13 cellular contexts compared by ENCODE assay signal in genomic region chrX:72127332-72127731, GRCh38. TPM values are rescaled to one million over a fixed set of nuclear protein-coding genes. Genes with fewer than 3 reads are reported as not detected.
DNase-seq lines count a peak whose midpoint lies in the region; ATAC-seq and TF ChIP-seq lines count a peak whose summit lies in the region.
"Had no signal": no experiment of that assay in that cellular context is flagged by ENCODE, and none has a peak within 500 bp of the region (broad histone marks: within the 10 kb centered on the region; RNA-seq: fewer than 3 reads in every experiment).

No MANE protein-coding gene starts in this region.

- no peaks in the 10 kb centered on the region for H3F3A ChIP-seq in neural cell (ENCODE audit: insufficient read depth, low read length, poor library complexity, severe bottlenecking)

- intact Hi-C loops in mammary epithelial cell (cut with micrococcal nuclease) (loop anchor here (2.0 to 5.0 kb wide), 2 partner anchors 53 to 255 kb away; partner anchors contain the start of gene PIN4), MCF 10A (cut with micrococcal nuclease) (no loop called here), A673 (cut with micrococcal nuclease; ENCODE audit: unreplicated experiment) (no loop called here)

- H3K27ac ChIP-seq in mammary epithelial cell (ENCODE audit: insufficient read depth, low read depth, low read length) (no peak overlapping the region), gastroesophageal sphincter (peak overlapping the region in 3 of 4 donors; percentile 79 to 80 (median 80)), neural cell (ENCODE audit: low read length) (peak overlapping the region; percentile 37), A673 (ENCODE audit: low read depth, low read length, poor library complexity, severe bottlenecking) (no peak overlapping the region)
- H3K27ac ChIP-seq: RWPE1, SJCRH30 had no signal

- peaks cover 10% of the 10 kb centered on the region for H3K4me1 Mint-ChIP-seq in MCF 10A (ENCODE audit: insufficient read depth, unreplicated experiment)

- H3K4me3 ChIP-seq in mammary epithelial cell (replicated peaks in 1 of 3; ENCODE audit: insufficient read depth in 1 of 3, low read depth in 2 of 3, low read length in 3 of 3) (no peak overlapping the region), gastroesophageal sphincter (no peak overlapping the region), neural cell (ENCODE audit: low read length) (peak overlapping the region; percentile 49), A673 (ENCODE audit: low read depth, low read length, poor library complexity, severe bottlenecking) (no peak overlapping the region)
- H3K4me3 ChIP-seq: K562, SJCRH30 had no signal

- WGBS in mammary epithelial cell (ENCODE audit: low coverage, missing lambda C conversion rate): 49% methylated on average over 3 of the region's 3 CpGs
- 44% methylated on average over 2 of the region's 3 CpGs; no CpG with 5 or more reads in 1 of the 2 donors for WGBS in gastroesophageal sphincter (ENCODE audit: low coverage in 1 of 2), 2 donors

- H3K36me3 ChIP-seq in mammary epithelial cell (ENCODE audit: insufficient read depth, low read length) (no peaks in the 10 kb centered on the region), gastroesophageal sphincter (no peaks in the 10 kb centered on the region), neural cell (ENCODE audit: insufficient read depth, low read length) (no peaks in the 10 kb centered on the region), A673 (ENCODE audit: insufficient read depth, low read length, poor library complexity, severe bottlenecking) (no peaks in the 10 kb centered on the region)
- H3K36me3 ChIP-seq: SJCRH30 had no signal

- H3K9me3 ChIP-seq in mammary epithelial cell (replicated peaks; ENCODE audit: insufficient read depth, low read length): no peaks in the 10 kb centered on the region
- no peaks in the 10 kb centered on the region for H3K9me3 ChIP-seq in gastroesophageal sphincter
- no peaks in the 10 kb centered on the region for H3K9me3 ChIP-seq in neural cell (ENCODE audit: low read length)
- H3K9me3 ChIP-seq in A673 (ENCODE audit: low read depth, low read length, poor library complexity, severe bottlenecking): no peaks in the 10 kb centered on the region
- H3K9me3 ChIP-seq: SJCRH30 had no signal

- in situ Hi-C loops in mammary epithelial cell (cut with MboI; ENCODE audit: low sequenced_read_pairs in 2 of 2): loop anchor here (10.0 kb wide), 2 partner anchors 113 to 123 kb away; no protein-coding TSS in a partner anchor

- POLR2A ChIA-PET in MCF 10A (lab: Yijun Ruan, JAX): interaction anchor here (1.2 to 1.3 kb wide), 2 partner anchors 54 to 109 kb away, joined by 3 read pairs; partner anchors contain the start of gene PIN4
- POLR2A ChIA-PET in A673 (lab: Charles Lee; ENCODE audit: low non-redundant PET): no interaction called here

- TF ChIP-seq EP300 in gastroesophageal sphincter (IDR thresholded peaks at IDR 0.05): no peak
- TF ChIP-seq EP300 in neural cell (conservative IDR thresholded peaks at IDR 0.05; ENCODE audit: poor library complexity, severe bottlenecking): no peak

- H3K27me3 Mint-ChIP-seq in MCF 10A (ENCODE audit: insufficient read depth, unreplicated experiment): peaks cover 76% of the 10 kb centered on the region

- no peak for TF ChIP-seq POLR2A in gastroesophageal sphincter (IDR thresholded peaks at IDR 0.05)

- CTCF ChIA-PET in mammary epithelial cell (lab: Charles Lee; ENCODE audit: low non-redundant PET) (no interaction called here), MCF 10A (lab: Yijun Ruan, JAX) (interaction anchor here (0.6 to 5.4 kb wide), 18 partner anchors 9 to 567 kb away, joined by 3 to 49 read pairs (median 4); no protein-coding TSS in a partner anchor), A673 (lab: Charles Lee) (interaction anchor here (0.6 to 0.7 kb wide), 3 partner anchors 23 to 128 kb away, joined by 3 to 4 read pairs (median 3); no protein-coding TSS in a partner anchor)

- H3K27me3 ChIP-seq in mammary epithelial cell (ENCODE audit: insufficient read depth, low read length): no peaks in the 10 kb centered on the region
- no peaks in the 10 kb centered on the region for H3K27me3 ChIP-seq in gastroesophageal sphincter
- no peaks in the 10 kb centered on the region for H3K27me3 ChIP-seq in neural cell (ENCODE audit: insufficient read depth, low read depth, low read length)
- H3K27me3 ChIP-seq in A673 (replicated peaks; ENCODE audit: insufficient read depth, low read depth, low read length, poor library complexity): no peaks in the 10 kb centered on the region
- H3K27me3 ChIP-seq: SJCRH30 had no signal

- dilution Hi-C loops in mammary epithelial cell (cut with HindIII; ENCODE audit: low sequenced_read_pairs): no loop called here

- H3K27ac Mint-ChIP-seq in MCF 10A (ENCODE audit: low read depth, unreplicated experiment): no peak overlapping the region
- H3K27ac Mint-ChIP-seq: HFFc6 had no signal

- no peaks in the 10 kb centered on the region for H3K36me3 Mint-ChIP-seq in MCF 10A (ENCODE audit: insufficient read depth, unreplicated experiment)

- H3K9me3 Mint-ChIP-seq in MCF 10A (ENCODE audit: unreplicated experiment): no peaks in the 10 kb centered on the region
- H3K9me3 Mint-ChIP-seq: HFFc6 had no signal

- peak overlapping the region; percentile 41 for H2AFZ ChIP-seq in mammary epithelial cell (ENCODE audit: low read depth, low read length)
- no peak overlapping the region for H2AFZ ChIP-seq in neural cell (ENCODE audit: low read depth, low read length)

- ATAC-seq in gastroesophageal sphincter: no peak
- ATAC-seq in HG02571 (IDR thresholded peaks at IDR 0.05; ENCODE audit: unreplicated experiment): no peak

- BruUV-seq in mammary epithelial cell (replicated peaks; lab: Mats Ljungman, UMichigan): no TSS peak
- BruUV-seq in MCF 10A (replicated peaks; lab: Mats Ljungman, UMichigan): no TSS peak
- BruUV-seq in A673 (replicated peaks; lab: Mats Ljungman, UMichigan): no TSS peak

- peaks cover 13% of the 10 kb centered on the region for H3K4me1 ChIP-seq in mammary epithelial cell (ENCODE audit: insufficient read depth, low read length)
- H3K4me1 ChIP-seq in gastroesophageal sphincter: peaks cover 11 to 93% (median 18%) of the 10 kb centered on the region in 3 donors
- peaks cover 30% of the 10 kb centered on the region for H3K4me1 ChIP-seq in A673 (ENCODE audit: insufficient read depth, low read length, poor library complexity, severe bottlenecking)

- H3K9ac ChIP-seq in mammary epithelial cell (ENCODE audit: insufficient read depth, low read length): no peak overlapping the region
- no peak overlapping the region for H3K9ac ChIP-seq in neural cell (ENCODE audit: low read length)

- TF ChIP-seq RAD21 in neural cell (conservative IDR thresholded peaks at IDR 0.05): no peak

- H4K20me1 ChIP-seq in mammary epithelial cell (ENCODE audit: insufficient read depth, low read length) (no peaks in the 10 kb centered on the region), neural cell (ENCODE audit: insufficient read depth) (no peaks in the 10 kb centered on the region)

- H3K9me2 ChIP-seq in neural cell (ENCODE audit: insufficient read depth, low read length): no peaks in the 10 kb centered on the region

- TF ChIP-seq CTCF in mammary epithelial cell (conservative IDR thresholded peaks at IDR 0.05 in 1 of 2, IDR thresholded peaks at IDR 0.05 in 1 of 2; ENCODE audit: extremely low read depth in 1 of 2, insufficient read depth in 1 of 2, low read depth in 1 of 2, low read length in 2 of 2) (no peak), MCF 10A (IDR thresholded peaks at IDR 0.05; ENCODE audit: unreplicated experiment) (no peak), gastroesophageal sphincter (IDR thresholded peaks at IDR 0.05) (no peak), neural cell (IDR thresholded peaks at IDR 0.05; ENCODE audit: poor library complexity, severe bottlenecking) (no peak), A673 (conservative IDR thresholded peaks at IDR 0.05; ENCODE audit: low read depth, low read length) (no peak)

- H3K4me3 Mint-ChIP-seq in MCF 10A (ENCODE audit: unreplicated experiment): no peak overlapping the region
- H3K4me3 Mint-ChIP-seq: HFFc6 had no signal

- H3K79me2 ChIP-seq in mammary epithelial cell (ENCODE audit: insufficient read depth, low read length) (no peaks in the 10 kb centered on the region), neural cell (replicated peaks; ENCODE audit: insufficient read depth, low read length) (no peaks in the 10 kb centered on the region)

- no peak overlapping the region for H3K4me2 ChIP-seq in mammary epithelial cell (ENCODE audit: insufficient read depth, low read depth, low read length)
- no peak overlapping the region for H3K4me2 ChIP-seq in neural cell (ENCODE audit: low read length)

- DNase-seq in mammary epithelial cell: no peak
- DNase-seq in MCF 10A (ENCODE audit: unreplicated experiment): no peak
- DNase-seq in A673 (ENCODE audit: low spot score): no peak
- DNase-seq in HPDE6-E6E7 (ENCODE audit: extremely low spot score): no peak
- no peak for DNase-seq in SIG-M5 (lab: John Stamatoyannopoulos, UW)
- DNase-seq: 8988T, HFFc6, SJCRH30 had no signal

TF ChIP-seq in neural cell, 6 proteins besides CTCF, POLR2A, EP300 and RAD21 (continues in another document):
- TF ChIP-seq EZH2 (IDR thresholded peaks at IDR 0.05; ENCODE audit: borderline replicate concordance, insufficient read depth, low read length, poor library complexity, severe bottlenecking): no peak

RNA-seq across cellular contexts. Expression of gene RTL5, which starts 4.4 kb away (rescaled TPM):
- 1 to 10 TPM; 1.8 to 1.9 TPM for total RNA-seq in mammary epithelial cell
- 0.65 TPM for polyA plus RNA-seq in mammary epithelial cell
- polyA minus RNA-seq in mammary epithelial cell: 0.72 TPM
- not detected in 2 replicates for total RNA-seq in MCF 10A (2022)
- 10 to 100 TPM in 2 of 4 donors, 1 to 10 TPM in 2; 8.8 to 19.0 (median 9.9) TPM for total RNA-seq in gastroesophageal sphincter
- polyA plus RNA-seq in neural cell: 10.5 and 16.8 TPM in 2 replicates
- polyA minus RNA-seq in neural cell: 11.7 and 13.4 TPM in 2 replicates
- total RNA-seq in A673 (2021): 8.4 and 11.5 TPM in 2 replicates
- total RNA-seq: K562 had no signal

RNA-seq across cellular contexts. Expression of gene PIN4, which starts 54.2 kb away (rescaled TPM):
- total RNA-seq in mammary epithelial cell (1 to 10 TPM; 3.0 to 5.5 TPM), MCF 10A (2022) (7.0 and 7.6 TPM in 2 replicates), gastroesophageal sphincter (10 to 100 TPM in 1 of 4 donors, 1 to 10 TPM in 3; 5.7 to 10.6 (median 8.8) TPM), A673 (2021) (20.0 and 21.3 TPM in 2 replicates)
- polyA plus RNA-seq in mammary epithelial cell (10.8 TPM), neural cell (40.7 and 49.3 TPM in 2 replicates)
- polyA minus RNA-seq in mammary epithelial cell (not detected), neural cell (20.7 and 26.2 TPM in 2 replicates)

Comparison
In these comparisons a context has a peak if more than half of its experiments do, and no peak if none do; other contexts are left out.
1. H3K27ac ChIP-seq: peak in gastroesophageal sphincter (3 of 4) and neural cell (single experiment); none in mammary epithelial cell (single experiment) and A673 (single experiment).